ENCODE assay signal across 8 cellular contexts in genomic region chr3:13419356-13420050, GRCh38. TPM values are rescaled to one million over a fixed set of nuclear protein-coding genes. Genes with fewer than 3 reads are reported as not detected.
DNase-seq lines count a peak whose midpoint lies in the region; ATAC-seq, FAIRE-seq and TF ChIP-seq lines count a peak whose summit lies in the region.

No MANE protein-coding gene starts in this region.

- POLR2A ChIA-PET in GM12878 (lab: Charles Lee): interaction anchor here (0.6 to 5.2 kb wide), 13 partner anchors 10 to 705 kb away, joined by 3 to 33 read pairs (median 5); partner anchors contain the start of genes CHCHD4 and TMEM43

- in situ Hi-C loops in GM12878 (cut with MboI): no loop called here

- H3K27ac ChIP-seq in C4-2B (peak overlapping the region; percentile 92), GM12878 (ENCODE audit: control insufficient read depth, insufficient read depth) (peak overlapping the region; percentile 98), keratinocyte (ENCODE audit: control insufficient read depth, insufficient read depth, low read length) (no peak overlapping the region)

- peak overlapping the region; percentile 80 for H3K4me3 ChIP-seq in GM12878
- peak overlapping the region in 1 of 3 experiments; percentile 13 for H3K4me3 ChIP-seq in keratinocyte (ENCODE audit: control insufficient read depth in 2 of 3, extremely low read depth in 1 of 3, insufficient read depth in 2 of 3, low read depth in 1 of 3, low read length in 3 of 3)

- TF ChIP-seq POLR2A in GM12878 (IDR thresholded peaks at IDR 0.05; ENCODE audit: low read depth, low read length): no peak; the same call in 1 of the 2 replicates

- H2AFZ ChIP-seq in GM12878 (ENCODE audit: control insufficient read depth, low read depth, low read length): peak overlapping the region; percentile 71
- no peak overlapping the region for H2AFZ ChIP-seq in keratinocyte (ENCODE audit: control insufficient read depth, low read length)

- H3K36me3 ChIP-seq in GM12878 (ENCODE audit: control insufficient read depth in 2 of 2, insufficient read depth in 2 of 2, low read length in 1 of 2) (no peaks in the 10 kb centered on the region; a peak in 2 of 4 replicates), keratinocyte (ENCODE audit: control insufficient read depth in 2 of 2, extremely low read depth in 1 of 2, insufficient read depth in 2 of 2, low read length in 2 of 2) (no peaks in the 10 kb centered on the region)

- no peak; the same call in 1 of the 2 replicates for TF ChIP-seq CTCF in C4-2B (conservative IDR thresholded peaks at IDR 0.05)
- TF ChIP-seq CTCF in GM12878 (IDR thresholded peaks at IDR 0.05 in 2 of 3, conservative IDR thresholded peaks at IDR 0.05 in 1 of 3; ENCODE audit: control insufficient read depth in 2 of 3, extremely low read depth in 1 of 3, insufficient read depth in 1 of 3, low read depth in 3 of 3, low read length in 3 of 3): 0 out of 6 replicates have a peak, but pooled peaks of 1 of the 3 experiments have one; percentile 11
- TF ChIP-seq CTCF in keratinocyte (optimal IDR thresholded peaks at IDR 0.05 in 1 of 3, IDR thresholded peaks at IDR 0.05 in 1 of 3, conservative IDR thresholded peaks at IDR 0.05 in 1 of 3; ENCODE audit: extremely low read depth in 1 of 3, insufficient read depth in 2 of 3, low read length in 3 of 3): no peak

- no peak for TF ChIP-seq EP300 in GM12878 (IDR thresholded peaks at IDR 0.05; ENCODE audit: borderline replicate concordance in 1 of 2, control insufficient read depth in 1 of 2, low read depth in 2 of 2, low read length in 2 of 2)

- SMC1A ChIA-PET in GM12878 (lab: Charles Lee; ENCODE audit: uncharacterized antibody, unreplicated experiment): interaction anchor here (0.9 to 4.5 kb wide), 5 partner anchors 9 to 354 kb away, joined by 3 to 30 read pairs (median 3); no protein-coding TSS in a partner anchor

- WGBS in GM12878 (ENCODE audit: insufficient coverage, insufficient replicate concordance, low lambda C conversion rate, missing lambda C conversion rate): 1% methylated on average over 74 of the region's 74 CpGs

- BruUV-seq in GM12878 (replicated peaks; lab: Mats Ljungman, UMichigan): no TSS peak

- ATAC-seq in GM19455 (IDR thresholded peaks at IDR 0.05; ENCODE audit: unreplicated experiment): peak; percentile 51
- peak; percentile 42 for ATAC-seq in HG03521 (IDR thresholded peaks at IDR 0.05; ENCODE audit: unreplicated experiment)
- peak; percentile 25 for ATAC-seq in GM12878

- H3K4me1 ChIP-seq in GM12878 (ENCODE audit: control insufficient read depth, insufficient read depth, low read length): peaks cover 49% of the 10 kb centered on the region
- no peaks in the 10 kb centered on the region for H3K4me1 ChIP-seq in keratinocyte (ENCODE audit: control insufficient read depth, extremely low read depth, insufficient read depth, low read length)

- no peaks in the 10 kb centered on the region for H3K9me1 ChIP-seq in keratinocyte (ENCODE audit: control insufficient read depth, extremely low read depth, insufficient read depth, low read length)

- peaks cover 13% of the 10 kb centered on the region; the same call in 1 of the 2 replicates for H4K20me1 ChIP-seq in GM12878 (ENCODE audit: control insufficient read depth, insufficient read depth)
- H4K20me1 ChIP-seq in keratinocyte (ENCODE audit: control insufficient read depth, extremely low read depth, insufficient read depth, low read length): no peaks in the 10 kb centered on the region

- intact Hi-C loops in GM12878 (cut with micrococcal nuclease; ENCODE audit: unreplicated experiment): loop anchor here (1.0 to 10.0 kb wide), 2 partner anchors 33 to 1015 kb away; no protein-coding TSS in a partner anchor

- FAIRE-seq in GM12878 (lab: Jason Lieb, UNC): no peak
- FAIRE-seq in keratinocyte (lab: Jason Lieb, UNC): no peak

- H3K4me2 ChIP-seq in GM12878 (ENCODE audit: control insufficient read depth, insufficient read depth) (peak overlapping the region; percentile 85), keratinocyte (ENCODE audit: control insufficient read depth, extremely low read depth, insufficient read depth, low read depth, low read length) (peak overlapping the region; percentile 45)

- H3K27me3 ChIP-seq in GM12878 (replicated peaks in 1 of 2; ENCODE audit: control insufficient read depth in 2 of 2, insufficient read depth in 2 of 2, low read length in 1 of 2) (no peaks in the 10 kb centered on the region), keratinocyte (ENCODE audit: control insufficient read depth, extremely low read depth, insufficient read depth, low read length) (peaks cover 30% of the 10 kb centered on the region)

- peaks cover 62% of the 10 kb centered on the region for H3K79me2 ChIP-seq in GM12878 (ENCODE audit: control insufficient read depth, insufficient read depth, low read length)
- no peaks in the 10 kb centered on the region for H3K79me2 ChIP-seq in keratinocyte (ENCODE audit: control insufficient read depth, insufficient read depth, low read length)

- H3K9me3 ChIP-seq in GM12878 (replicated peaks; ENCODE audit: control insufficient read depth, insufficient read depth, low read length): no peaks in the 10 kb centered on the region
- H3K9me3 ChIP-seq in keratinocyte (ENCODE audit: control insufficient read depth, low read depth, low read length): no peaks in the 10 kb centered on the region

- DNase-seq in T-helper 2 cell: peak in 4 of 5 experiments; percentile 49 to 73 (median 56)
- DNase-seq in GM12878 (ENCODE audit: low read depth, low spot score): no peak
- DNase-seq in keratinocyte (ENCODE audit: low read depth, low spot score): no peak
- peak; percentile 66 for DNase-seq in stimulated activated CD4-positive, alpha-beta T cell treated with anti-CD3 and anti-CD28 coated beads, Interleukin-15, amount 100 ng/mL, for 24 hours
- no peak for DNase-seq in DMS153 treated with DMSO at 0.1 percent for 48 hours (lab: John Stamatoyannopoulos, UW; ENCODE audit: unreplicated experiment)

- RAD21 ChIA-PET in GM12878 (lab: Charles Lee; ENCODE audit: unreplicated experiment): interaction anchor here (0.6 to 4.9 kb wide), 5 partner anchors 33 to 760 kb away, joined by 3 to 66 read pairs (median 3); partner anchors contain the start of gene HDAC11

- no peak for TF ChIP-seq RAD21 in GM12878 (IDR thresholded peaks at IDR 0.05; ENCODE audit: insufficient read depth, low read depth, low read length)

- dilution Hi-C loops in keratinocyte (cut with MboI; ENCODE audit: extremely low pct_ligation_motif_present, low sequenced_read_pairs): no loop called here

- H3K9ac ChIP-seq in GM12878 (ENCODE audit: control insufficient read depth, insufficient read depth, low read length) (peak overlapping the region; percentile 98), keratinocyte (ENCODE audit: control insufficient read depth, extremely low read depth, insufficient read depth, low read length) (no peak overlapping the region)

- CTCF ChIA-PET in GM12878 (lab: Yijun Ruan, JAX): interaction anchor here (1.0 to 8.0 kb wide), 4 partner anchors 14 to 328 kb away, joined by 3 to 99 read pairs (median 19); no protein-coding TSS in a partner anchor

TF ChIP-seq in GM12878, 131 proteins besides CTCF, POLR2A, EP300 and RAD21 (continues in another document):
- TF ChIP-seq FOXM1 (IDR thresholded peaks at IDR 0.05; ENCODE audit: low read depth, low read length) (no peak), MTA3 (IDR thresholded peaks at IDR 0.05; ENCODE audit: borderline replicate concordance, low read length) (no peak)

RNA-seq across cellular contexts. Expression of gene NUP210, which starts 0.6 kb away (rescaled TPM):
- total RNA-seq in GM12878 (2013; cell fraction: nucleolus; rRNA removed): 414 and 491 TPM in 2 replicates
- 74.0 and 91.2 TPM in 2 replicates for total RNA-seq in GM12878 (2014; rRNA removed)
- 32.8 and 34.4 TPM in 2 replicates for total RNA-seq in GM12878 (2014; rRNA removed; fragmentation: Illumina TruSeq; extraction: Trizol)
- total RNA-seq in GM12878 (2021): 144 and 150 TPM in 2 replicates
- 43.3 TPM for polyA plus RNA-seq in GM12878 (2011; ENCODE audit: low read depth)
- polyA plus RNA-seq in GM12878 (2011; rRNA removed): 26.4 and 75.9 TPM in 2 replicates
- 65.0 and 68.5 TPM in 2 replicates for polyA plus RNA-seq in GM12878 (2011; cell fraction: cytosol; rRNA removed)
- 358 and 372 TPM in 2 replicates for polyA plus RNA-seq in GM12878 (2011; cell fraction: nucleus; rRNA removed)
- polyA plus RNA-seq in GM12878 (2012): 71.2 and 88.3 TPM in 2 replicates
- polyA plus RNA-seq in GM12878 (2014; fragmentation: Illumina TruSeq; extraction: Trizol): 42.3 and 76.1 TPM in 2 replicates
- polyA plus RNA-seq in GM12878 (2014; fragmentation: Nextera tagmentation; extraction: Ambion mirVana): 1 to 10 TPM; 2.9 to 3.1 TPM
- polyA plus RNA-seq in GM12878 (2014; rRNA removed): 73.4 and 91.4 TPM in 2 replicates
- 10 to 100 TPM; 78.7 to 83.8 TPM for polyA plus RNA-seq in GM12878 (2016; fragmentation: Nextera tagmentation; extraction: Ambion mirVana)
- 133 and 156 TPM in 2 replicates for polyA minus RNA-seq in GM12878 (2011; rRNA and poly(A)+ RNA removed)
- polyA minus RNA-seq in GM12878 (2011; cell fraction: cytosol; rRNA and poly(A)+ RNA removed): 58.0 and 62.4 TPM in 2 replicates
- 140 and 216 TPM in 2 replicates for polyA minus RNA-seq in GM12878 (2011; cell fraction: nucleus; rRNA and poly(A)+ RNA removed)
- 0.01 to 0.05 TPM (median 0.03 TPM) in 3 replicates for polyA plus RNA-seq in keratinocyte
- 0.04 TPM for polyA plus RNA-seq in keratinocyte (2011; ENCODE audit: low read depth)
- polyA plus RNA-seq in keratinocyte (2011; cell fraction: cytosol; rRNA removed): 0.01 TPM in 1 of 2 replicates, not detected in the other
- polyA plus RNA-seq in keratinocyte (2011; cell fraction: nucleus; rRNA removed): 0.03 and 0.04 TPM in 2 replicates
- polyA plus RNA-seq in keratinocyte (2012; ENCODE audit: low replicate concordance): 0.04 TPM in 1 of 2 replicates, not detected in the other
- polyA minus RNA-seq in keratinocyte: 0.10 to 0.13 TPM in 2 of 3 replicates, not detected in the other
- polyA minus RNA-seq in keratinocyte (2011; cell fraction: cytosol; rRNA and poly(A)+ RNA removed): 1.2 TPM
- polyA minus RNA-seq in keratinocyte (2011; cell fraction: nucleus; rRNA and poly(A)+ RNA removed): 0.11 and 0.23 TPM in 2 replicates

Comparison
In these comparisons a context has a peak if more than half of its experiments do, and no peak if none do; other contexts are left out.
1. DNase-seq: peak in T-helper 2 cell (4 of 5) and stimulated activated CD4-positive, alpha-beta T cell treated with anti-CD3 and anti-CD28 coated beads, Interleukin-15, amount 100 ng/mL, for 24 hours (single experiment); none in GM12878 (single experiment), keratinocyte (single experiment) and DMS153 treated with DMSO at 0.1 percent for 48 hours (single experiment).
2. Peak in every context shown above with its lines, with median percentiles within 50 percentile points of each other: ATAC-seq.